In genomic region chr3:168524129-168524528, GRCh38 we compare ENCODE assay signal across 1 cellular context.
TF ChIP-seq lines count a peak whose summit lies in the region.

No MANE protein-coding gene starts in this region.

TF ChIP-seq in GM23338, 12 proteins besides CTCF, POLR2A, EP300 and RAD21 (continued from another document):
- TF ChIP-seq ZNF462 (CRISPR knock-in tag; IDR thresholded peaks at IDR 0.05) (no peak), EZH2 (IDR thresholded peaks at IDR 0.05; ENCODE audit: low read depth, unreplicated experiment) (no peak), POLR2AphosphoS5 (IDR thresholded peaks at IDR 0.05; ENCODE audit: low read depth) (no peak), REST (IDR thresholded peaks at IDR 0.05; ENCODE audit: unreplicated experiment) (no peak), CREB1 (CRISPR knock-in tag; IDR thresholded peaks at IDR 0.05; ENCODE audit: low read depth) (no peak), JUNB (IDR thresholded peaks at IDR 0.05; ENCODE audit: unreplicated experiment) (no peak), ZNF114 (CRISPR knock-in tag; IDR thresholded peaks at IDR 0.05) (no peak)
